9 cellular contexts compared by ENCODE assay signal in the genomic region with DNA sequence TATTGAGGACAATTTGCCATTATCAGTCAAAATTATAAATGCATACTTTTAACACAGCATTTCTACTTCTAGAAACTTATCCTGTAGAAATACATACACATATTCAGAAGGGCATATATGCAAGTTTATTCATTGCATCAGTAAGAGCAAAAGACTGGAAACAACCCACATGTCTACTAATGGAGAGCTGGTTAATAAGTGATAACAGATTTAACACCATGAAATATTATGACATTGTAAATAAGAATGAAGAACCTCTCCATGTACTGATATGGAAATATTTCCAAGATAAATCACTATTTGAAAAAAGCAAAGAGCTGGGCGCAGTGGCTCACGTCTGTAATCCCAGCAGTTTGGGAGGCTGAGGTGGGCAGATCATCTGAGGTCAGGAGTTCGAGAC. TPM values are rescaled to one million over a fixed set of nuclear protein-coding genes. Genes with fewer than 3 reads are reported as not detected.
"Had no signal": no experiment of that assay in that cellular context is flagged by ENCODE, and none has a peak within 500 bp of the region (broad histone marks: within the 10 kb centered on the region; RNA-seq: fewer than 3 reads in every experiment).

No MANE protein-coding gene starts in this region.

- H3K4me3 ChIP-seq: GM23248, HAP-1 had no signal

- ATAC-seq: HCT116, HepG2 had no signal

- DNase-seq: GM23248, GOT3, H7, HFFc6, KBM-7 had no signal

- H3K27ac ChIP-seq: GM23248, HL-60 had no signal

- H3K4me1 ChIP-seq: HAP-1 had no signal

- H3K36me3 ChIP-seq: HAP-1 had no signal

- H3K9me3 ChIP-seq: HAP-1 had no signal

RNA-seq across cellular contexts. Expression of a gene that starts 54.5 kb away (rescaled TPM):
- total RNA-seq: GM23248 had no signal
